ENCODE assay signal across 17 cellular contexts in genomic region chr17:83031321-83031945, GRCh38.
"Had no signal": no experiment of that assay in that cellular context is flagged by ENCODE, and none has a peak within 500 bp of the region (broad histone marks: within the 10 kb centered on the region; RNA-seq: fewer than 3 reads in every experiment).

No MANE protein-coding gene starts in this region.

- H3K36me3 ChIP-seq: adrenal gland, colonic mucosa, thoracic aorta had no signal

- H3K4me3 ChIP-seq: adrenal gland, ascending aorta, colonic mucosa, gastroesophageal sphincter, mucosa of descending colon, SK-N-MC, thoracic aorta had no signal

- H3K4me1 ChIP-seq: adrenal gland, ascending aorta, colonic mucosa, gastroesophageal sphincter had no signal

- H3K27ac ChIP-seq: adrenal gland, ascending aorta, colonic mucosa, epithelial cell of prostate, gastroesophageal sphincter, SK-N-MC, thoracic aorta, WERI-Rb-1 had no signal

- H3K27me3 ChIP-seq: adrenal gland, ascending aorta, colonic mucosa, gastroesophageal sphincter had no signal

- ATAC-seq: gastroesophageal sphincter, mucosa of descending colon, T-cell had no signal

- H3K9me3 ChIP-seq: adrenal gland, ascending aorta, colonic mucosa, gastroesophageal sphincter, mucosa of descending colon, thoracic aorta had no signal

- DNase-seq: activated CD4-positive, CD25-positive, alpha-beta regulatory T cell treated with anti-CD3 and anti-CD28 coated beads, Interleukin-2, amount 50 U/mL, for 72 hours; activated naive CD4-positive, alpha-beta T cell; colonic mucosa; hypothalamus; mucosa of descending colon; nephron progenitor cell; occipital lobe; stimulated activated CD4-positive, alpha-beta T cell treated with anti-CD3 and anti-CD28 coated beads, Interleukin-4, amount 100 ng/mL, for 1 hour; stimulated activated naive CD4-positive, alpha-beta T cell; T-cell; WERI-Rb-1 had no signal
